Comparison of ENCODE assay signal across 8 cellular contexts in the genomic region with DNA sequence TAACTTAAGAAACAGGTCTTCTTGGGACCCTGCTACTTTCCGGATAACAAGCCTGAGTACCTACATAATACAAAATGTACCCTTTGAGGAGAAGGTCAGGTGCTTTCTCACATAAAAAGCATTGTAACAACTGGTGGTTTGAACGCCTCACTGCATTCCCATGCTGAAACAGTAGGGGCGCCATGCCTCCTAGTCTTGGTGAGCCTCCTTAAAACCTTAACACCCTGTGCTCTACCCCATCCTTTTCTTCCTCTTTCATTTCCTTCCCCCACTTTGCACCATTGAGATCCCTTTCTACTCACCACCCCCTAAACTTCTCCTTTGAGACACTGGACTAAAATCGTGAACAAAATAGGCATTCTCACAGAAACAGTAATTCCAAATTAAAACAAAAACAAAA.
DNase-seq lines count a peak whose midpoint lies in the region; ATAC-seq and TF ChIP-seq lines count a peak whose summit lies in the region.
"Had no signal": no experiment of that assay in that cellular context is flagged by ENCODE, and none has a peak within 500 bp of the region (broad histone marks: within the 10 kb centered on the region; RNA-seq: fewer than 3 reads in every experiment).

No MANE protein-coding gene starts in this region.

- DNase-seq in Jurkat, Clone E6-1 (ENCODE audit: low read depth, low spot score), result peak; percentile 45
- no peak for DNase-seq in astrocyte of the spinal cord (ENCODE audit: low read depth, low spot score)
- peak; percentile 45 for DNase-seq in nephron progenitor cell
- no peak for DNase-seq in ovary
- no peak for DNase-seq in globus pallidus (ENCODE audit: low spot score)
- no peak for DNase-seq in vagina (ENCODE audit: extremely low spot score in 2 of 2)
- DNase-seq: naive B cell had no signal

- peaks cover 18% of the 10 kb centered on the region for H3K4me1 Mint-ChIP-seq in nephron progenitor cell
- H3K4me1 Mint-ChIP-seq: naive B cell had no signal

- in situ Hi-C loops in astrocyte of the spinal cord (cut with HindIII; ENCODE audit: low sequenced_read_pairs), result no loop called here

- no peak for TF ChIP-seq POLR2A in ovary (IDR thresholded peaks at IDR 0.05)
- TF ChIP-seq POLR2A in vagina (IDR thresholded peaks at IDR 0.05), result no peak

- no peak for TF ChIP-seq EP300 in ovary (IDR thresholded peaks at IDR 0.05)

- H3K9me3 Mint-ChIP-seq in nephron progenitor cell, result no peaks in the 10 kb centered on the region

- no peak overlapping the region for H3K4me3 Mint-ChIP-seq in nephron progenitor cell
- H3K4me3 Mint-ChIP-seq: naive B cell had no signal

- H3K36me3 ChIP-seq in ovary (no peaks in the 10 kb centered on the region), vagina (no peaks in the 10 kb centered on the region)

- no peaks in the 10 kb centered on the region for H3K36me3 Mint-ChIP-seq in nephron progenitor cell (ENCODE audit: low read depth)
- H3K36me3 Mint-ChIP-seq: naive B cell had no signal

- H3K27me3 Mint-ChIP-seq in nephron progenitor cell (ENCODE audit: low read depth, poor library complexity), result peaks cover 13% of the 10 kb centered on the region
- H3K27me3 Mint-ChIP-seq: naive B cell had no signal

- 65 to 66% (median 65%) methylated on average over 4 of the region's 4 CpGs for WGBS in ovary, 3 donors

- no peaks in the 10 kb centered on the region for H3K4me1 ChIP-seq in ovary (ENCODE audit: insufficient read depth)
- no peaks in the 10 kb centered on the region for H3K4me1 ChIP-seq in vagina

- H3K9me3 ChIP-seq in ovary, result no peaks in the 10 kb centered on the region
- H3K9me3 ChIP-seq in vagina, result no peaks in the 10 kb centered on the region

- ATAC-seq in GM18868 (IDR thresholded peaks at IDR 0.05; ENCODE audit: unreplicated experiment), result peak; percentile 87

- no peak overlapping the region for H3K27ac ChIP-seq in ovary
- no peak overlapping the region for H3K27ac ChIP-seq in vagina

- H3K27me3 ChIP-seq in ovary, result no peaks in the 10 kb centered on the region
- no peaks in the 10 kb centered on the region for H3K27me3 ChIP-seq in vagina

- H3K4me3 ChIP-seq in Jurkat, Clone E6-1 (ENCODE audit: low read length), result no peak overlapping the region
- H3K4me3 ChIP-seq in astrocyte of the spinal cord (ENCODE audit: low read depth, low read length) (no peak overlapping the region), ovary (no peak overlapping the region), vagina (no peak overlapping the region)

- H3K27ac Mint-ChIP-seq in nephron progenitor cell, result no peak overlapping the region
- H3K27ac Mint-ChIP-seq: naive B cell had no signal

- TF ChIP-seq CTCF in astrocyte of the spinal cord (IDR thresholded peaks at IDR 0.05; ENCODE audit: low read depth, low read length), result peak; percentile 35
- peak; percentile 53 for TF ChIP-seq CTCF in nephron progenitor cell (IDR thresholded peaks at IDR 0.05)
- no peak for TF ChIP-seq CTCF in ovary (IDR thresholded peaks at IDR 0.05)
- TF ChIP-seq CTCF in vagina (IDR thresholded peaks at IDR 0.05), result no peak

- intact Hi-C loops in ovary (cut with DNase I) (no loop called here), vagina (cut with DNase I) (no loop called here)

Comparison
In these comparisons a context has a peak if more than half of its experiments do, and no peak if none do; other contexts are left out.
1. DNase-seq: peak in Jurkat, Clone E6-1 (single experiment) and nephron progenitor cell (single experiment); none in astrocyte of the spinal cord (single experiment), ovary (0 of 5), globus pallidus (single experiment) and vagina (0 of 2).
2. CTCF ChIP-seq: peak in astrocyte of the spinal cord (single experiment) and nephron progenitor cell (single experiment); none in ovary (0 of 3) and vagina (0 of 3).